In genomic region chr10:5761220-5761619, GRCh38 we compare ENCODE assay signal across 1 cellular context.
TF ChIP-seq lines count a peak whose summit lies in the region.

No MANE protein-coding gene starts in this region.

TF ChIP-seq in HepG2, 621 proteins besides CTCF, POLR2A, EP300 and RAD21 (continued from another document):
- TF ChIP-seq POLR2AphosphoS5 (IDR thresholded peaks at IDR 0.05; ENCODE audit: low read depth, low read length) (0 out of 2 replicates have a peak, but pooled peaks have one; percentile 6), MAFK (conservative IDR thresholded peaks at IDR 0.05 in 1 of 2, IDR thresholded peaks at IDR 0.05 in 1 of 2; ENCODE audit: low read length in 2 of 2) (peak; percentile 14 to 56; a peak in 3 of 4 replicates), LCORL (IDR thresholded peaks at IDR 0.05) (no peak), LCORL (CRISPR knock-in tag; IDR thresholded peaks at IDR 0.05) (no peak)
